Comparison of ENCODE assay signal across 8 cellular contexts in the genomic region with DNA sequence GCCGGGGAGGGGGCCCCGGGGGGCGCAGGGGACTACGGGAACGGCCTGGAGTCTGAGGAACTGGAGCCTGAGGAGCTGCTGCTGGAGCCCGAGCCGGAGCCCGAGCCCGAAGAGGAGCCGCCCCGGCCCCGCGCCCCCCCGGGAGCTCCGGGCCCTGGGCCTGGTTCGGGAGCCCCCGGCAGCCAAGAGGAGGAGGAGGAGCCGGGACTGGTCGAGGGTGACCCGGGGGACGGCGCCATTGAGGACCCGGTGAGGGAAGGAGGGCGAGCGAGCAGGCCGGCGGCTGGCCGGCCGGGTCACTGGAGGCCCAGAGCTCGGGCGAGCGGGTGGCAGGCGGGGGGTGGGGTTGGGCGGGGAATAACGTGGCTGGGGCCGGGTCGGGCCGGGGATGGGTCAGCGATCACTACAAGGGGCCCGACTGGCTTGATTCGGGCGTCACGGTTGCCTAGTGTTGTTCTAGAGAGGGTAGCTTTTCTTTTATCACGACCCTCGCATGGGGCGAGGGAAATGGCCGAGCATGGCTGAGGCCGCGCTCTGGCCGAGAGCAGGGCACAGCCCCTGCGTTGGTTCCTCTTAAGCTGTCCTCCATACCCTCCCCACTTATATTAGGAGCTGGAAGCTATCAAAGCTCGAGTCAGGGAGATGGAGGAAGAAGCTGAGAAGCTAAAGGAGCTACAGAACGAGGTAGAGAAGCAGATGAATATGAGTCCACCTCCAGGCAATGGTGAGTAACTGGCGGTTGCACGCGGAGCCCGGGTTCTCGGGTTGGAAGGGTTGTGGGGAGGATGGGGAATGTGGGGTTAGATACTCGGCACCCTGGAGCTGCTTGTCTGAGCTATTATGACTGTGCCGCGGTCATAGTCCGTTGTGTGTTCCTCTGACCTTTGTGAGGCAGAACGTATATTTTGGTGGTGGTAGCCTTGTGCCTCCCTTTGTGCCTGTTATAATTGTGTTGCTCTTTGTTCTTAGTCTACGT. TPM values are rescaled to one million over a fixed set of nuclear protein-coding genes. Genes with fewer than 3 reads are reported as not detected.
DNase-seq lines count a peak whose midpoint lies in the region; ATAC-seq and TF ChIP-seq lines count a peak whose summit lies in the region.

No MANE protein-coding gene starts in this region.

- peaks cover 25% of the 10 kb centered on the region for H3K36me3 ChIP-seq in BE2C

- H3K4me3 Mint-ChIP-seq in T-helper 17 cell (peak overlapping the region; percentile 91), brain (peak overlapping the region; percentile 88 to 100 (median 96))

- peak; percentile 43 for DNase-seq in BE2C
- DNase-seq in HT-29 (ENCODE audit: low spot score): peak; percentile 40
- DNase-seq in T-helper 17 cell: peak in 2 of 3 donors; percentile 20 to 29
- DNase-seq in iris pigment epithelial cell (ENCODE audit: low read depth): peak; percentile 74
- peak; percentile 75 for DNase-seq in stimulated activated CD4-positive, alpha-beta T cell treated with anti-CD3 and anti-CD28 coated beads, Interleukin-15, amount 100 ng/mL, for 24 hours
- no peak for DNase-seq in COLO829 (ENCODE audit: low spot score)

- H3K4me3 ChIP-seq in BE2C (ENCODE audit: low read depth, low read length): peak overlapping the region; percentile 100

- H3K9me3 Mint-ChIP-seq in brain: no peaks in the 10 kb centered on the region

- H3K27me3 Mint-ChIP-seq in T-helper 17 cell (no peaks in the 10 kb centered on the region), brain (no peaks in the 10 kb centered on the region)

- no peaks in the 10 kb centered on the region; the same call in 1 of the 2 replicates for H3K9me3 ChIP-seq in BE2C
- no peaks in the 10 kb centered on the region for H3K9me3 ChIP-seq in T-helper 17 cell (ENCODE audit: control insufficient read depth, low read length, poor library complexity, severe bottlenecking)

- peaks cover 3% of the 10 kb centered on the region; the same call in 1 of the 2 replicates for H3K4me1 ChIP-seq in BE2C

- H3K27ac Mint-ChIP-seq in T-helper 17 cell (peak overlapping the region; percentile 93), brain (peak overlapping the region; percentile 93 to 100 (median 99))

- H3K36me3 Mint-ChIP-seq in T-helper 17 cell (ENCODE audit: low read depth) (no peaks in the 10 kb centered on the region), brain (peaks cover 47% of the 10 kb centered on the region)

- H3K27me3 ChIP-seq in BE2C: no peaks in the 10 kb centered on the region

- H3K4me1 Mint-ChIP-seq in T-helper 17 cell: peaks cover 20% of the 10 kb centered on the region
- H3K4me1 Mint-ChIP-seq in brain: peaks cover 44% of the 10 kb centered on the region

- TF ChIP-seq CTCF in BE2C (IDR thresholded peaks at IDR 0.05; ENCODE audit: low read depth, low read length) (no peak), brain (conservative IDR thresholded peaks at IDR 0.05) (no peak)

- ATAC-seq in GM19351 (IDR thresholded peaks at IDR 0.05; ENCODE audit: unreplicated experiment) (peak; percentile 2), T-helper 17 cell (no peak)

RNA-seq across cellular contexts. Expression of a gene that starts 0.6 kb away (rescaled TPM):
- 156 TPM for polyA plus RNA-seq in BE2C (2012; ENCODE audit: insufficient read depth, insufficient read length, low read depth)
- 63.4 and 72.1 TPM in 2 replicates for total RNA-seq in HT-29 (2014; rRNA removed; shearing (Covaris generic))
- total RNA-seq in T-helper 17 cell: 100 to 1,000 TPM; 168 to 182 TPM
- polyA plus RNA-seq in brain (ENCODE audit: insufficient read depth, low read depth, low replicate concordance): 137 TPM

RNA-seq across cellular contexts. Expression of a gene that starts 15.2 kb away (rescaled TPM):
- polyA plus RNA-seq in BE2C (2012; ENCODE audit: insufficient read depth, insufficient read length, low read depth): 46.8 TPM
- total RNA-seq in HT-29 (2014; rRNA removed; shearing (Covaris generic)): 14.6 and 20.3 TPM in 2 replicates
- total RNA-seq in T-helper 17 cell: 1 to 10 TPM; 3.5 to 5.0 TPM
- polyA plus RNA-seq in brain (ENCODE audit: insufficient read depth, low read depth, low replicate concordance): 35.7 TPM

RNA-seq across cellular contexts. Expression of a gene that starts 19.2 kb away (rescaled TPM):
- 4.4 TPM for polyA plus RNA-seq in BE2C (2012; ENCODE audit: insufficient read depth, insufficient read length, low read depth)
- 2.7 and 4.3 TPM in 2 replicates for total RNA-seq in HT-29 (2014; rRNA removed; shearing (Covaris generic))
- 10 to 100 TPM; 30.6 to 33.8 TPM for total RNA-seq in T-helper 17 cell
- 22.2 TPM for polyA plus RNA-seq in brain (ENCODE audit: insufficient read depth, low read depth, low replicate concordance)

RNA-seq across cellular contexts. Expression of a gene that starts 30.8 kb away (rescaled TPM):
- polyA plus RNA-seq in BE2C (2012; ENCODE audit: insufficient read depth, insufficient read length, low read depth): 38.5 TPM
- total RNA-seq in HT-29 (2014; rRNA removed; shearing (Covaris generic)): not detected in 2 replicates
- 10 to 100 TPM in 1 of 2 donors, 1 to 10 TPM in 1; 3.7 to 10.5 TPM for total RNA-seq in T-helper 17 cell
- 298 TPM for polyA plus RNA-seq in brain (ENCODE audit: insufficient read depth, low read depth, low replicate concordance)

RNA-seq across cellular contexts. Expression of a gene that starts 35.9 kb away (rescaled TPM):
- polyA plus RNA-seq in BE2C (2012; ENCODE audit: insufficient read depth, insufficient read length, low read depth): 5.0 TPM
- total RNA-seq in HT-29 (2014; rRNA removed; shearing (Covaris generic)): 4.3 and 7.9 TPM in 2 replicates
- total RNA-seq in T-helper 17 cell: 1 to 10 TPM; 4.6 to 5.7 TPM
- 11.5 TPM for polyA plus RNA-seq in brain (ENCODE audit: insufficient read depth, low read depth, low replicate concordance)
